In the genomic region with DNA sequence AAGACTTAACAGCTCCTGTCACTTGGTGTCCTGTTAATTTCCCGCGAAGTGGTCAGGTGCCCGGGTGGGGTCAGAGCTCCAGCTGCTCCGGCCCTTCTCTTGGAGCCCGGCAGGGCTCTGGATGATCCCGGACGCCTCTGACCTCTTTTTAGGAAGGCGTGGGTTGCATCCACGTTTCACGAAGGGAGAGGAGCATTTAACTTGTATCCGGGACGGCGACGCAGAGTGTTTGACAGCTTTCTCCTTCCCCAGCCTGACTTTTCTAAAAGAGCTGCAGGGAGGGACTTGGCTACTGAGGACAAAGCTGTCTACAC, we compare ENCODE assay signal across 6 cellular contexts. TPM values are rescaled to one million over a fixed set of nuclear protein-coding genes. Genes with fewer than 3 reads are reported as not detected.
DNase-seq lines count a peak whose midpoint lies in the region; TF ChIP-seq lines count a peak whose summit lies in the region.

No MANE protein-coding gene starts in this region.

- H3K9me3 ChIP-seq in SJCRH30 (replicated peaks) (no peaks in the 10 kb centered on the region), hepatocyte (ENCODE audit: low read depth) (peaks cover 5% of the 10 kb centered on the region)

- WGBS in hepatocyte (ENCODE audit: low lambda C conversion rate, missing lambda C conversion rate): 17% methylated on average over 14 of the region's 14 CpGs

- no peaks in the 10 kb centered on the region for H3K4me1 Mint-ChIP-seq in type B pancreatic cell (ENCODE audit: unreplicated experiment)

- no peaks in the 10 kb centered on the region for H3K27me3 Mint-ChIP-seq in type B pancreatic cell

- H3K4me1 ChIP-seq in SJCRH30 (0 out of 2 replicates have a peak, but pooled peaks cover 2% of the 10 kb centered on the region), hepatocyte (ENCODE audit: insufficient read depth) (no peaks in the 10 kb centered on the region)

- H3K9me2 ChIP-seq in hepatocyte (replicated peaks; ENCODE audit: insufficient read depth): no peaks in the 10 kb centered on the region

- peak overlapping the region; percentile 56 for H3K27ac Mint-ChIP-seq in type B pancreatic cell

- H3K9me3 Mint-ChIP-seq in type B pancreatic cell: no peaks in the 10 kb centered on the region

- peaks cover 11% of the 10 kb centered on the region for H3K36me3 Mint-ChIP-seq in type B pancreatic cell

- peak overlapping the region; percentile 73 for H3K4me2 ChIP-seq in hepatocyte

- peak overlapping the region; percentile 78 for H2AFZ ChIP-seq in hepatocyte

- peak overlapping the region; percentile 99 for H3K4me3 Mint-ChIP-seq in type B pancreatic cell

- TF ChIP-seq CTCF in hepatocyte (IDR thresholded peaks at IDR 0.05; ENCODE audit: poor library complexity) (no peak), type B pancreatic cell (conservative IDR thresholded peaks at IDR 0.05) (no peak)

- no peaks in the 10 kb centered on the region for H4K20me1 ChIP-seq in hepatocyte (ENCODE audit: insufficient read depth, poor library complexity, severe bottlenecking)

- H3K4me3 ChIP-seq in SJCRH30 (peak overlapping the region; percentile 77), hepatocyte (peak overlapping the region; percentile 47)

- no peaks in the 10 kb centered on the region; the same call in 1 of the 2 replicates for H3K36me3 ChIP-seq in SJCRH30
- no peaks in the 10 kb centered on the region for H3K36me3 ChIP-seq in hepatocyte (replicated peaks; ENCODE audit: insufficient read depth, low read depth)

- H3K27ac ChIP-seq in SJCRH30 (peak overlapping the region; percentile 25; the same call in 1 of the 2 replicates), hepatocyte (peak overlapping the region; percentile 39)

- DNase-seq in GM03348 (ENCODE audit: low spot score): peak; percentile 40
- DNase-seq in SJCRH30: peak in 1 of 2 experiments; percentile 28
- DNase-seq in hepatocyte (ENCODE audit: low spot score): no peak
- no peak for DNase-seq in type B pancreatic cell (ENCODE audit: extremely low spot score, unreplicated experiment)
- DNase-seq in NCI-H128 (lab: John Stamatoyannopoulos, UW; ENCODE audit: unreplicated experiment): no peak
- DNase-seq in NCI-H1436 treated with DMSO at 0.1 percent for 48 hours (lab: John Stamatoyannopoulos, UW): no peak

- H3K79me2 ChIP-seq in hepatocyte: peaks cover 27% of the 10 kb centered on the region

- H3K27me3 ChIP-seq in SJCRH30 (no peaks in the 10 kb centered on the region), hepatocyte (no peaks in the 10 kb centered on the region)

RNA-seq across cellular contexts. Expression of a gene that starts 0.7 kb away (rescaled TPM):
- 6.8 and 8.1 TPM in 2 replicates for total RNA-seq in SJCRH30 (2014; rRNA removed; shearing (Covaris generic))
- 5.6 and 7.2 TPM in 2 replicates for total RNA-seq in hepatocyte
- 3.2 and 5.3 TPM in 2 replicates for polyA plus RNA-seq in hepatocyte
- 9.8 and 10.3 TPM in 2 replicates for total RNA-seq in type B pancreatic cell (ENCODE audit: low replicate concordance)

RNA-seq across cellular contexts. Expression of a gene that starts 18.1 kb away (rescaled TPM):
- total RNA-seq in SJCRH30 (2014; rRNA removed; shearing (Covaris generic)): 6.0 and 6.5 TPM in 2 replicates
- total RNA-seq in hepatocyte (4.4 and 5.9 TPM in 2 replicates), type B pancreatic cell (ENCODE audit: low replicate concordance) (5.0 and 6.5 TPM in 2 replicates)
- polyA plus RNA-seq in hepatocyte: 3.7 and 4.3 TPM in 2 replicates

RNA-seq across cellular contexts. Expression of a gene that starts 33.6 kb away (rescaled TPM):
- 7.5 and 8.5 TPM in 2 replicates for total RNA-seq in SJCRH30 (2014; rRNA removed; shearing (Covaris generic))
- 7.1 and 8.2 TPM in 2 replicates for total RNA-seq in hepatocyte
- 1.1 and 2.7 TPM in 2 replicates for polyA plus RNA-seq in hepatocyte
- 7.6 and 12.2 TPM in 2 replicates for total RNA-seq in type B pancreatic cell (ENCODE audit: low replicate concordance)

RNA-seq across cellular contexts. Expression of a gene that starts 40.5 kb away (rescaled TPM):
- 6.9 and 9.2 TPM in 2 replicates for total RNA-seq in SJCRH30 (2014; rRNA removed; shearing (Covaris generic))
- total RNA-seq in hepatocyte: 5.3 and 6.3 TPM in 2 replicates
- polyA plus RNA-seq in hepatocyte: 1.6 and 1.8 TPM in 2 replicates
- total RNA-seq in type B pancreatic cell (ENCODE audit: low replicate concordance): 6.7 and 7.9 TPM in 2 replicates

RNA-seq across cellular contexts. Expression of a gene that starts 49.6 kb away (rescaled TPM):
- 14.2 and 14.4 TPM in 2 replicates for total RNA-seq in SJCRH30 (2014; rRNA removed; shearing (Covaris generic))
- total RNA-seq in hepatocyte (10.3 and 10.6 TPM in 2 replicates), type B pancreatic cell (ENCODE audit: low replicate concordance) (13.9 and 19.2 TPM in 2 replicates)
- polyA plus RNA-seq in hepatocyte: 5.1 and 6.3 TPM in 2 replicates
